Comparison of ENCODE assay signal across 34 cellular contexts in genomic region chr4:167168611-167169010, GRCh38.
"Had no signal": no experiment of that assay in that cellular context is flagged by ENCODE, and none has a peak within 500 bp of the region (broad histone marks: within the 10 kb centered on the region; RNA-seq: fewer than 3 reads in every experiment).

No MANE protein-coding gene starts in this region.

- DNase-seq: activated CD4-positive, alpha-beta memory T cell treated with anti-CD3 and anti-CD28 coated beads, Interleukin-2, amount 10 ng/mL, durations not matched to agents 7 days and 5 days; activated CD4-positive, alpha-beta T cell treated with anti-CD3 and anti-CD28 coated beads for 1 hour; activated CD4-positive, alpha-beta T cell treated with anti-CD3 and anti-CD28 coated beads for 48 hours; activated CD4-positive, CD25-positive, alpha-beta regulatory T cell; activated CD8-positive, alpha-beta memory T cell treated with anti-CD3 and anti-CD28 coated beads for 24 hours; activated CD8-positive, alpha-beta memory T cell treated with anti-CD3 and anti-CD28 coated beads, Interleukin-2, amount 10 ng/mL, durations not matched to agents 7 days and 5 days; activated CD8-positive, alpha-beta memory T cell treated with anti-CD3 and anti-CD28 coated beads, Interleukin-2, amount 50 U/mL, for 48 hours; activated effector memory CD4-positive, alpha-beta T cell treated with Interleukin-2 at 50 U/mL for 16 hours; activated naive CD4-positive, alpha-beta T cell treated with anti-CD3 and anti-CD28 coated beads, Interleukin-2, amount 10 ng/mL, durations not matched to agents 7 days and 5 days; activated naive CD8-positive, alpha-beta T cell treated with anti-CD3 and anti-CD28 coated beads, Interleukin-2, amount 50 U/mL, for 24 hours; activated T-cell treated with anti-CD3 and anti-CD28 coated beads, Interleukin-2, amount 50 U/mL, for 48 hours; brain microvascular endothelial cell; Karpas-422; KBM-7; MM.1S; MV-4-11; NCI-H1092; NCI-H1436 treated with DMSO at 0.1 percent for 48 hours; NCI-H1694 treated with DMSO at 0.1 percent for 48 hours; NCI-H2029; NCI-H2107; NCI-H2171; NCI-H510A; NCI-H526; NCI-H748 treated with DMSO at 0.1 percent for 48 hours; NK-92 treated with Interleukin-12 subunit alpha and Interleukin-12 subunit beta, amount 100 ng/mL, for 24 hours; PC-9; Right ventricle myocardium superior; T1000; WERI-Rb-1 had no signal

- H3K4me3 Mint-ChIP-seq: activated CD4-positive, alpha-beta memory T cell treated with anti-CD3 and anti-CD28 coated beads, Interleukin-2, amount 10 ng/mL, durations not matched to agents 7 days and 5 days; activated CD8-positive, alpha-beta memory T cell treated with anti-CD3 and anti-CD28 coated beads, Interleukin-2, amount 10 ng/mL, durations not matched to agents 7 days and 5 days; activated naive CD4-positive, alpha-beta T cell treated with anti-CD3 and anti-CD28 coated beads, Interleukin-2, amount 10 ng/mL, durations not matched to agents 7 days and 5 days; activated naive CD8-positive, alpha-beta T cell; activated naive CD8-positive, alpha-beta T cell treated with anti-CD3 and anti-CD28 coated beads, Interleukin-2, amount 50 U/mL, for 24 hours; central memory CD8-positive, alpha-beta T cell had no signal

- H3K27ac Mint-ChIP-seq: activated CD4-positive, alpha-beta memory T cell treated with anti-CD3 and anti-CD28 coated beads, Interleukin-2, amount 10 ng/mL, durations not matched to agents 7 days and 5 days; activated CD8-positive, alpha-beta memory T cell treated with anti-CD3 and anti-CD28 coated beads, Interleukin-2, amount 10 ng/mL, durations not matched to agents 7 days and 5 days; activated naive CD4-positive, alpha-beta T cell treated with anti-CD3 and anti-CD28 coated beads, Interleukin-2, amount 10 ng/mL, durations not matched to agents 7 days and 5 days; activated naive CD8-positive, alpha-beta T cell; activated naive CD8-positive, alpha-beta T cell treated with anti-CD3 and anti-CD28 coated beads, Interleukin-2, amount 50 U/mL, for 24 hours had no signal

- ATAC-seq: activated CD8-positive, alpha-beta memory T cell treated with anti-CD3 and anti-CD28 coated beads, Interleukin-2, amount 10 ng/mL, durations not matched to agents 7 days and 5 days; activated naive CD8-positive, alpha-beta T cell treated with anti-CD3 and anti-CD28 coated beads, Interleukin-2, amount 50 U/mL, for 24 hours had no signal

- H3K27me3 Mint-ChIP-seq: activated CD4-positive, alpha-beta memory T cell treated with anti-CD3 and anti-CD28 coated beads, Interleukin-2, amount 10 ng/mL, durations not matched to agents 7 days and 5 days; activated CD8-positive, alpha-beta memory T cell treated with anti-CD3 and anti-CD28 coated beads, Interleukin-2, amount 10 ng/mL, durations not matched to agents 7 days and 5 days; activated naive CD4-positive, alpha-beta T cell treated with anti-CD3 and anti-CD28 coated beads, Interleukin-2, amount 10 ng/mL, durations not matched to agents 7 days and 5 days; activated naive CD8-positive, alpha-beta T cell; activated naive CD8-positive, alpha-beta T cell treated with anti-CD3 and anti-CD28 coated beads, Interleukin-2, amount 50 U/mL, for 24 hours; central memory CD8-positive, alpha-beta T cell had no signal

- H3K27me3 ChIP-seq: brain microvascular endothelial cell had no signal

- H3K27ac ChIP-seq: brain microvascular endothelial cell, PC-9, RWPE1, SK-N-MC, WERI-Rb-1 had no signal

- H2AFZ ChIP-seq: PC-9 had no signal

- H3K4me2 ChIP-seq: PC-9 had no signal

- H3K4me3 ChIP-seq: PC-9, SK-N-MC had no signal

- H3K36me3 ChIP-seq: brain microvascular endothelial cell, WERI-Rb-1 had no signal

- H3K4me1 Mint-ChIP-seq: activated CD4-positive, alpha-beta memory T cell treated with anti-CD3 and anti-CD28 coated beads, Interleukin-2, amount 10 ng/mL, durations not matched to agents 7 days and 5 days; activated CD8-positive, alpha-beta memory T cell treated with anti-CD3 and anti-CD28 coated beads, Interleukin-2, amount 10 ng/mL, durations not matched to agents 7 days and 5 days; activated naive CD4-positive, alpha-beta T cell treated with anti-CD3 and anti-CD28 coated beads, Interleukin-2, amount 10 ng/mL, durations not matched to agents 7 days and 5 days; activated naive CD8-positive, alpha-beta T cell treated with anti-CD3 and anti-CD28 coated beads, Interleukin-2, amount 50 U/mL, for 24 hours; central memory CD8-positive, alpha-beta T cell had no signal

- H3K36me3 Mint-ChIP-seq: activated CD8-positive, alpha-beta memory T cell treated with anti-CD3 and anti-CD28 coated beads, Interleukin-2, amount 10 ng/mL, durations not matched to agents 7 days and 5 days; activated naive CD4-positive, alpha-beta T cell treated with anti-CD3 and anti-CD28 coated beads, Interleukin-2, amount 10 ng/mL, durations not matched to agents 7 days and 5 days; activated naive CD8-positive, alpha-beta T cell had no signal
